16 cellular contexts compared by ENCODE assay signal in genomic region chr18:195651-196050, GRCh38. TPM values are rescaled to one million over a fixed set of nuclear protein-coding genes. Genes with fewer than 3 reads are reported as not detected.
A peak's percentile ranks its signal among the peaks of the same experiment; 100 is the strongest.
DNase-seq lines count a peak whose midpoint lies in the region; ATAC-seq and TF ChIP-seq lines count a peak whose summit lies in the region.
"Had no signal": no experiment of that assay in that cellular context is flagged by ENCODE, and none has a peak within 500 bp of the region (broad histone marks: within the 10 kb centered on the region; RNA-seq: fewer than 3 reads in every experiment).

No MANE protein-coding gene starts in this region.

- intact Hi-C loops in lower lobe of right lung (cut with DNase I), result no loop called here

- H3K4me3 ChIP-seq in GM23338, result no peak overlapping the region
- no peak overlapping the region for H3K4me3 ChIP-seq in lower lobe of right lung

- H3K36me3 Mint-ChIP-seq in GM23338 (ENCODE audit: low read depth), result peaks cover 39% of the 10 kb centered on the region

- no peaks in the 10 kb centered on the region for H3K9me3 ChIP-seq in lower lobe of right lung
- H3K9me3 ChIP-seq: BE2C had no signal

- TF ChIP-seq CTCF in GM23338 (conservative IDR thresholded peaks at IDR 0.05; ENCODE audit: low read depth in 2 of 2) (no peak), lower lobe of right lung (IDR thresholded peaks at IDR 0.05) (no peak)

- H4K20me1 ChIP-seq in GM23338 (replicated peaks; ENCODE audit: insufficient read depth), result peaks cover 25% of the 10 kb centered on the region; the same call in 1 of the 2 replicates

- H3F3A ChIP-seq in GM23338 (replicated peaks; ENCODE audit: low read depth), result no peaks in the 10 kb centered on the region

- no peak for DNase-seq in GM23338 (ENCODE audit: low spot score)
- no peak for DNase-seq in caudate nucleus (lab: John Stamatoyannopoulos, UW)
- peak; percentile 61 for DNase-seq in medulla oblongata (ENCODE audit: extremely low spot score)
- DNase-seq in lower lobe of right lung, result no peak
- no peak for DNase-seq in T1000 (lab: John Stamatoyannopoulos, UW)
- DNase-seq: BE2C; CD4-positive, alpha-beta memory T cell; DND-41; KG1; NCI-H1436 treated with DMSO at 0.1 percent for 48 hours; NCI-H2029 treated with DMSO at 0.1 percent for 48 hours; NCI-H2171 treated with DMSO at 0.1 percent for 48 hours; NCI-H446 treated with DMSO at 0.1 percent for 48 hours; NCI-H748 treated with DMSO at 0.1 percent for 48 hours had no signal

- H3K9me3 Mint-ChIP-seq in GM23338, result no peaks in the 10 kb centered on the region

- H3K36me3 ChIP-seq in GM23338 (ENCODE audit: insufficient read depth) (peaks cover 25% of the 10 kb centered on the region; the same call in 1 of the 2 replicates), lower lobe of right lung (peaks cover 41% of the 10 kb centered on the region)

- H3K79me2 ChIP-seq in GM23338 (replicated peaks; ENCODE audit: insufficient read depth), result peaks cover 45% of the 10 kb centered on the region

- peaks cover 2% of the 10 kb centered on the region for H3K27me3 Mint-ChIP-seq in GM23338 (ENCODE audit: insufficient read depth, low read depth, poor library complexity)
- H3K27me3 Mint-ChIP-seq: CD4-positive, alpha-beta memory T cell had no signal

- no peak overlapping the region for H3K4me2 ChIP-seq in GM23338

- H3K27me3 ChIP-seq in GM23338 (ENCODE audit: insufficient read depth) (no peaks in the 10 kb centered on the region), lower lobe of right lung (ENCODE audit: low read depth) (no peaks in the 10 kb centered on the region)
- H3K27me3 ChIP-seq: BE2C had no signal

- H3K27ac Mint-ChIP-seq in GM23338, result peak overlapping the region; percentile 25; the same call in 1 of the 2 replicates
- H3K27ac Mint-ChIP-seq: CD4-positive, alpha-beta memory T cell had no signal

- ATAC-seq in GM23338 (no peak), lower lobe of right lung (no peak), GM21825 (IDR thresholded peaks at IDR 0.05; ENCODE audit: unreplicated experiment) (no peak)

- H3K4me1 ChIP-seq in GM23338 (ENCODE audit: insufficient read depth) (0 out of 2 replicates have a peak, but pooled peaks cover 7% of the 10 kb centered on the region), lower lobe of right lung (no peaks in the 10 kb centered on the region)
- H3K4me1 ChIP-seq: BE2C had no signal

- no peak overlapping the region for H3K4me3 Mint-ChIP-seq in GM23338
- H3K4me3 Mint-ChIP-seq: CD4-positive, alpha-beta memory T cell had no signal

- no peaks in the 10 kb centered on the region for H3K9me2 ChIP-seq in GM23338 (ENCODE audit: insufficient read depth)

- H3K4me1 Mint-ChIP-seq in GM23338, result peaks cover 3% of the 10 kb centered on the region; the same call in 1 of the 3 replicates

- H3K27ac ChIP-seq in GM23338 (ENCODE audit: low read depth), result no peak overlapping the region
- H3K27ac ChIP-seq in caudate nucleus (ENCODE audit: low read depth, low read length), result peak overlapping the region; percentile 76
- peak overlapping the region; percentile 75 for H3K27ac ChIP-seq in temporal lobe (ENCODE audit: low read depth, low read length)
- H3K27ac ChIP-seq in lower lobe of right lung, result no peak overlapping the region

- H2AFZ ChIP-seq in GM23338, result no peak overlapping the region

TF ChIP-seq in GM23338, 12 proteins besides CTCF, POLR2A, EP300 and RAD21 (continues in another document):
- TF ChIP-seq REST (IDR thresholded peaks at IDR 0.05; ENCODE audit: unreplicated experiment) (no peak), ZNF462 (CRISPR knock-in tag; IDR thresholded peaks at IDR 0.05) (no peak), ETS1 (IDR thresholded peaks at IDR 0.05) (no peak)

RNA-seq across cellular contexts. Expression of gene USP14, which starts 37.3 kb away (rescaled TPM):
- 82.4 and 83.6 TPM in 2 replicates for total RNA-seq in GM23338 (2014; rRNA removed; shearing (Covaris generic))
- 70.3 and 83.5 TPM in 2 replicates for polyA plus RNA-seq in GM23338 (2016; fragmentation: Nextera tagmentation; extraction: Ambion mirVana)
- total RNA-seq in temporal lobe (37.6 TPM), lower lobe of right lung (43.2 TPM)

Comparison
In these comparisons a context has a peak if more than half of its experiments do, and no peak if none do; other contexts are left out.
1. H3K27ac ChIP-seq: peak in caudate nucleus (single experiment) and temporal lobe (single experiment); none in GM23338 (single experiment) and lower lobe of right lung (single experiment).